Comparison of ENCODE assay signal across 16 cellular contexts in genomic region chr2:38526195-38526594, GRCh38.
A peak's percentile ranks its signal among the peaks of the same experiment; 100 is the strongest.
DNase-seq lines count a peak whose midpoint lies in the region; ATAC-seq and TF ChIP-seq lines count a peak whose summit lies in the region.
"Had no signal": no experiment of that assay in that cellular context is flagged by ENCODE, and none has a peak within 500 bp of the region (broad histone marks: within the 10 kb centered on the region; RNA-seq: fewer than 3 reads in every experiment).

No MANE protein-coding gene starts in this region.

- H3K4me2 ChIP-seq in GM23248 (ENCODE audit: unreplicated experiment) (no peak overlapping the region), mesenchymal stem cell (ENCODE audit: low read length, poor library complexity, severe bottlenecking) (no peak overlapping the region)

- H2AFZ ChIP-seq in GM23248: no peak overlapping the region
- H2AFZ ChIP-seq in mesenchymal stem cell (ENCODE audit: low read depth, low read length): no peak overlapping the region

- no peak overlapping the region for H2BK120ac ChIP-seq in mesenchymal stem cell (ENCODE audit: low read depth, low read length)

- 49 to 50% methylated on average over 2 of the region's 2 CpGs for WGBS in GM23248 (ENCODE audit: low coverage in 1 of 2, low lambda C conversion rate in 2 of 2, missing lambda C conversion rate in 2 of 2), 2 experiments
- no CpG with 5 or more reads among the region's 2 CpGs for WGBS in mesenchymal stem cell

- no peaks in the 10 kb centered on the region for H4K20me1 ChIP-seq in GM23248 (ENCODE audit: insufficient read depth)

- H2BK15ac ChIP-seq in mesenchymal stem cell (ENCODE audit: low read depth, poor library complexity, severe bottlenecking): no peak overlapping the region

- no peak overlapping the region for H3K4ac ChIP-seq in mesenchymal stem cell (ENCODE audit: low read depth in 1 of 2, low read length in 2 of 2)

- H3K79me1 ChIP-seq in mesenchymal stem cell (replicated peaks; ENCODE audit: low read length, poor library complexity, severe bottlenecking): no peaks in the 10 kb centered on the region

- TF ChIP-seq CTCF in AG09319 (IDR thresholded peaks at IDR 0.05; ENCODE audit: low read depth, low read length): no peak
- no peak for TF ChIP-seq CTCF in choroid plexus epithelial cell (conservative IDR thresholded peaks at IDR 0.05; ENCODE audit: low read depth, low read length)

- H2BK12ac ChIP-seq in mesenchymal stem cell (ENCODE audit: low read length in 2 of 2): no peak overlapping the region

- H3K27me3 ChIP-seq in GM23248 (replicated peaks; ENCODE audit: insufficient read depth) (peaks cover 7% of the 10 kb centered on the region), mesenchymal stem cell (ENCODE audit: control insufficient read depth in 1 of 2, insufficient read depth in 1 of 2, low read length in 2 of 2) (peaks cover 7 to 12% of the 10 kb centered on the region in 2 experiments)

- no peak overlapping the region for H3K9ac ChIP-seq in GM23248
- H3K9ac ChIP-seq in mesenchymal stem cell (ENCODE audit: low read length): peak overlapping the region; percentile 58

- H3K27ac ChIP-seq in GM23248: no peak overlapping the region
- H3K27ac ChIP-seq in mesenchymal stem cell (ENCODE audit: low read length, poor library complexity, severe bottlenecking): no peak overlapping the region

- no peak overlapping the region for H2AK5ac ChIP-seq in mesenchymal stem cell (ENCODE audit: low read length, severe bottlenecking)

- H2BK5ac ChIP-seq in mesenchymal stem cell (ENCODE audit: low read depth, low read length, poor library complexity, severe bottlenecking): no peak overlapping the region

- peak; percentile 74 for DNase-seq in AG09319 (ENCODE audit: extremely low read depth, low read depth)
- DNase-seq in GM23248: peak; percentile 39
- DNase-seq in choroid plexus epithelial cell (ENCODE audit: low read depth): peak; percentile 62
- DNase-seq in mesenchymal stem cell: peak; percentile 9
- DNase-seq in hippocampal formation (lab: John Stamatoyannopoulos, UW): no peak
- DNase-seq in NCI-H187 treated with DMSO at 0.1 percent for 48 hours (lab: John Stamatoyannopoulos, UW): no peak
- DNase-seq: activated CD4-positive, alpha-beta memory T cell treated with anti-CD3 and anti-CD28 coated beads, Interleukin-2, amount 10 ng/mL, durations not matched to agents 7 days and 5 days; activated CD4-positive, CD25-positive, alpha-beta regulatory T cell; activated naive CD4-positive, alpha-beta T cell treated with anti-CD3 and anti-CD28 coated beads, Interleukin-2, amount 50 U/mL, for 16 hours; activated T-cell treated with anti-CD3 and anti-CD28 coated beads, Interleukin-2, amount 50 U/mL, for 4 hours; endodermal cell; left cardiac atrium; NCI-H774; PC-3 had no signal

- in situ Hi-C loops in GM23248 (cut with MboI): no loop called here

- H3K36me3 ChIP-seq in GM23248 (ENCODE audit: low read depth) (no peaks in the 10 kb centered on the region), mesenchymal stem cell (ENCODE audit: control insufficient read depth in 1 of 2, insufficient read depth in 2 of 2, low read depth in 1 of 2, low read length in 2 of 2) (no peaks in the 10 kb centered on the region)

- H4K91ac ChIP-seq in mesenchymal stem cell (ENCODE audit: low read length): no peak overlapping the region

- H3K9me3 ChIP-seq in GM23248 (ENCODE audit: low read depth) (no peaks in the 10 kb centered on the region), mesenchymal stem cell (ENCODE audit: control insufficient read depth, low read length) (no peaks in the 10 kb centered on the region)

- H3K4me3 ChIP-seq in GM23248 (no peak overlapping the region), choroid plexus epithelial cell (ENCODE audit: low read depth, low read length) (no peak overlapping the region), mesenchymal stem cell (ENCODE audit: insufficient read depth in 1 of 2, low read depth in 1 of 2, low read length in 2 of 2) (no peak overlapping the region)

- H3F3A ChIP-seq in GM23248 (ENCODE audit: insufficient read depth): peaks cover 17% of the 10 kb centered on the region; the same call in 1 of the 2 replicates

- H3K4me1 ChIP-seq in GM23248 (ENCODE audit: insufficient read depth) (0 out of 2 replicates have a peak, but pooled peaks cover 4% of the 10 kb centered on the region), mesenchymal stem cell (ENCODE audit: control insufficient read depth, insufficient read depth, low read depth, low read length) (no peaks in the 10 kb centered on the region)

- no peaks in the 10 kb centered on the region for H3K79me2 ChIP-seq in GM23248 (ENCODE audit: insufficient read depth)

- ATAC-seq in HG03045 (IDR thresholded peaks at IDR 0.05; ENCODE audit: unreplicated experiment) (no peak), GM21529 (IDR thresholded peaks at IDR 0.05; ENCODE audit: unreplicated experiment) (no peak)
- ATAC-seq: activated T-cell treated with anti-CD3 and anti-CD28 coated beads, Interleukin-2, amount 50 U/mL, for 4 hours; PC-3 had no signal

- H4K8ac ChIP-seq in mesenchymal stem cell (ENCODE audit: low read length): no peak overlapping the region

- H3K9me2 ChIP-seq in GM23248 (ENCODE audit: insufficient read depth): no peaks in the 10 kb centered on the region

- H3K14ac ChIP-seq in mesenchymal stem cell (ENCODE audit: low read length in 2 of 2): no peak overlapping the region

- H3K23ac ChIP-seq in mesenchymal stem cell (ENCODE audit: low read length in 2 of 2): no peak overlapping the region

- H3K18ac ChIP-seq in mesenchymal stem cell (ENCODE audit: low read depth in 1 of 2, low read length in 2 of 2): no peak overlapping the region

Comparison
In these comparisons a context has a peak if more than half of its experiments do, and no peak if none do; other contexts are left out.
1. DNase-seq: peak in AG09319 (single experiment), GM23248 (single experiment), choroid plexus epithelial cell (single experiment) and mesenchymal stem cell (single experiment); none in hippocampal formation (0 of 2) and NCI-H187 treated with DMSO at 0.1 percent for 48 hours (single experiment).